In the genomic region with DNA sequence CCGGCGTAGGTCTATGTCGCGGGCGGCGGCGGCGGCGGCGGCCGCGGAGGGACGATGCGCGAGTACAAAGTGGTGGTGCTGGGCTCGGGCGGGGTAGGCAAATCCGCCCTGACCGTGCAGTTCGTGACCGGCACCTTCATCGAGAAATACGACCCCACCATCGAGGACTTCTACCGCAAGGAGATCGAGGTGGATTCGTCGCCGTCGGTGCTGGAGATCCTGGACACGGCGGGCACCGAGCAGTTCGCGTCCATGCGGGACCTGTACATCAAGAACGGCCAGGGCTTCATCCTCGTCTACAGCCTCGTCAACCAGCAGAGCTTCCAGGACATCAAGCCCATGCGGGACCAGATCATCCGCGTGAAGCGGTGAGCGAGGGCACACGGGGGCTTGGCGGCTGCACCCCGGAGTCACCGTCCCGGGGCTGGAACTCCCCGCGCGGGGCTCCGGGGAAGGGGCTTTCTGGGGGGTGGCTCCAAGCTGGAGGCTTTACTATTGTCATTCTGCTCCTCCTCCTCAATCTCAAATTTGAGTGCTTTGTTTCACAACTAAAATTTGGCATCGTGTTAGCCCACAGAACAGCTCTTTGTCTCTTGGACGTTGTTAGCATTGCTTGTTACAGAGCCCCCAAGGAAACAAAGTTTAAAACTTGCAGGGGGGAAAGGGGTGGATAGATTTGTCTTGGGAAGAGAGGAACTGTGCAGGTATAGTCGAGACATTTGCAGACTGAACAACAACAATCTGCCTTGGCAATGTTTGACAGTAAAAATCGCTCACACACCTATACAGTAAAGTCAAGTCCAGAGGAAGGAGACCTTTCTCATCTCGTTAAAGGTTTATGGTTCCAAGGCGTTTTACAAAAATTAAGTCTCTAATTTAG, we compare ENCODE assay signal across 8 cellular contexts. TPM values are rescaled to one million over a fixed set of nuclear protein-coding genes. Genes with fewer than 3 reads are reported as not detected.
A peak's percentile ranks its signal among the peaks of the same experiment; 100 is the strongest.
DNase-seq lines count a peak whose midpoint lies in the region; ATAC-seq and TF ChIP-seq lines count a peak whose summit lies in the region.

No MANE protein-coding gene starts in this region.

- peaks cover 63% of the 10 kb centered on the region for H3K79me2 ChIP-seq in Loucy (ENCODE audit: insufficient read depth, low read length)

- peaks cover 25% of the 10 kb centered on the region for H3K4me1 Mint-ChIP-seq in activated CD8-positive, alpha-beta T cell treated with anti-CD3 and anti-CD28 coated beads for 36 hours (ENCODE audit: low read depth)
- H3K4me1 Mint-ChIP-seq in effector memory CD8-positive, alpha-beta T cell (ENCODE audit: low read depth in 2 of 2) = peaks cover 7 to 37% of the 10 kb centered on the region in 2 donors

- H3K27me3 ChIP-seq in Loucy (ENCODE audit: insufficient read depth, low read length, poor library complexity, severe bottlenecking) = no peaks in the 10 kb centered on the region

- CTCF ChIA-PET in activated CD8-positive, alpha-beta T cell treated with anti-CD3 and anti-CD28 coated beads for 36 hours (lab: Charles Lee) = interaction anchor here (1.0 kb wide), 1 partner anchor 365 kb away, joined by 4 read pairs; no protein-coding TSS in a partner anchor

- H3K27ac Mint-ChIP-seq in activated CD8-positive, alpha-beta T cell treated with anti-CD3 and anti-CD28 coated beads for 36 hours = peak overlapping the region; percentile 84
- H3K27ac Mint-ChIP-seq in effector memory CD8-positive, alpha-beta T cell = peak overlapping the region; percentile 38 to 91

- H3K4me3 Mint-ChIP-seq in activated CD8-positive, alpha-beta T cell treated with anti-CD3 and anti-CD28 coated beads for 36 hours = peak overlapping the region; percentile 97
- peak overlapping the region; percentile 80 to 93 for H3K4me3 Mint-ChIP-seq in effector memory CD8-positive, alpha-beta T cell

- no peaks in the 10 kb centered on the region for H3K9me2 ChIP-seq in Loucy (replicated peaks; ENCODE audit: low read depth, low read length)

- H3K9ac ChIP-seq in Loucy (ENCODE audit: low read depth, low read length, poor library complexity, severe bottlenecking) = peak overlapping the region; percentile 78

- TF ChIP-seq CTCF in C4-2B (conservative IDR thresholded peaks at IDR 0.05) (no peak), Loucy (conservative IDR thresholded peaks at IDR 0.05; ENCODE audit: low read length) (no peak)
- TF ChIP-seq CTCF in activated CD8-positive, alpha-beta T cell treated with anti-CD3 and anti-CD28 coated beads for 36 hours (IDR thresholded peaks at IDR 0.05) = no peak

- no peaks in the 10 kb centered on the region for H3K27me3 Mint-ChIP-seq in activated CD8-positive, alpha-beta T cell treated with anti-CD3 and anti-CD28 coated beads for 36 hours
- no peaks in the 10 kb centered on the region for H3K27me3 Mint-ChIP-seq in effector memory CD8-positive, alpha-beta T cell

- peak overlapping the region; percentile 97 for H3K4me2 ChIP-seq in Loucy (ENCODE audit: low read depth, low read length, poor library complexity, severe bottlenecking)

- peaks cover 71% of the 10 kb centered on the region for H3K4me1 ChIP-seq in Loucy (ENCODE audit: insufficient read depth, low read length, poor library complexity, severe bottlenecking)

- H3K9me3 ChIP-seq in Loucy (ENCODE audit: insufficient read depth, low read depth, low read length) = no peaks in the 10 kb centered on the region

- peak; percentile 1 for ATAC-seq in GM21447 (IDR thresholded peaks at IDR 0.05; ENCODE audit: unreplicated experiment)
- no peak for ATAC-seq in activated CD8-positive, alpha-beta T cell treated with anti-CD3 and anti-CD28 coated beads for 36 hours
- no peak for ATAC-seq in effector memory CD8-positive, alpha-beta T cell (replicated peaks)

- peak overlapping the region; percentile 80 for H3K27ac ChIP-seq in C4-2B

- intact Hi-C loops in activated CD8-positive, alpha-beta T cell treated with anti-CD3 and anti-CD28 coated beads for 36 hours (cut with micrococcal nuclease) = loop anchor here (10.0 kb wide), 2 partner anchors 210 to 540 kb away; a partner anchor contains a TSS

- peaks cover 2% of the 10 kb centered on the region for H3K36me3 Mint-ChIP-seq in activated CD8-positive, alpha-beta T cell treated with anti-CD3 and anti-CD28 coated beads for 36 hours (ENCODE audit: low read depth)
- H3K36me3 Mint-ChIP-seq in effector memory CD8-positive, alpha-beta T cell (ENCODE audit: insufficient read depth) = peaks cover 15% of the 10 kb centered on the region

- DNase-seq in activated CD8-positive, alpha-beta T cell treated with anti-CD3 and anti-CD28 coated beads for 36 hours = peak; percentile 45
- DNase-seq in effector memory CD8-positive, alpha-beta T cell = peak; percentile 31 to 34 (median 32)
- DNase-seq in mucosa of gallbladder (ENCODE audit: low spot score) (peak; percentile 29), MV-4-11 (lab: John Stamatoyannopoulos, UW) (no peak)
- DNase-seq in stimulated activated CD8-positive, alpha-beta memory T cell treated with anti-CD3 and anti-CD28 coated beads, Interleukin-4, amount 100 ng/mL, for 48 hours = peak; percentile 56

- peaks cover 36% of the 10 kb centered on the region for H4K20me1 ChIP-seq in Loucy (ENCODE audit: insufficient read depth, low read length, poor library complexity, severe bottlenecking)

- POLR2A ChIA-PET in activated CD8-positive, alpha-beta T cell treated with anti-CD3 and anti-CD28 coated beads for 36 hours (lab: Charles Lee) = interaction anchor here (1.7 kb wide), 1 partner anchor 209 kb away, joined by 14 read pairs; no protein-coding TSS in a partner anchor

- no peaks in the 10 kb centered on the region for H3K9me3 Mint-ChIP-seq in activated CD8-positive, alpha-beta T cell treated with anti-CD3 and anti-CD28 coated beads for 36 hours
- no peaks in the 10 kb centered on the region for H3K9me3 Mint-ChIP-seq in effector memory CD8-positive, alpha-beta T cell

- H3K36me3 ChIP-seq in Loucy (ENCODE audit: insufficient read depth, low read length) = no peaks in the 10 kb centered on the region

- peak overlapping the region; percentile 81 for H2AFZ ChIP-seq in Loucy (ENCODE audit: low read length)

- H3K4me3 ChIP-seq in Loucy (ENCODE audit: low read length, poor library complexity, severe bottlenecking) = peak overlapping the region; percentile 92

- peaks cover 2% of the 10 kb centered on the region; the same call in 1 of the 2 replicates for H3F3A ChIP-seq in Loucy (ENCODE audit: low read depth)

RNA-seq across cellular contexts. Expression of a gene that starts 0.7 kb away (rescaled TPM):
- total RNA-seq in activated CD8-positive, alpha-beta T cell treated with anti-CD3 and anti-CD28 coated beads for 36 hours = 10 to 100 TPM; 19.8 to 21.5 TPM
- total RNA-seq in mucosa of gallbladder = 39.4 TPM
